8 cellular contexts compared by ENCODE assay signal in the genomic region with DNA sequence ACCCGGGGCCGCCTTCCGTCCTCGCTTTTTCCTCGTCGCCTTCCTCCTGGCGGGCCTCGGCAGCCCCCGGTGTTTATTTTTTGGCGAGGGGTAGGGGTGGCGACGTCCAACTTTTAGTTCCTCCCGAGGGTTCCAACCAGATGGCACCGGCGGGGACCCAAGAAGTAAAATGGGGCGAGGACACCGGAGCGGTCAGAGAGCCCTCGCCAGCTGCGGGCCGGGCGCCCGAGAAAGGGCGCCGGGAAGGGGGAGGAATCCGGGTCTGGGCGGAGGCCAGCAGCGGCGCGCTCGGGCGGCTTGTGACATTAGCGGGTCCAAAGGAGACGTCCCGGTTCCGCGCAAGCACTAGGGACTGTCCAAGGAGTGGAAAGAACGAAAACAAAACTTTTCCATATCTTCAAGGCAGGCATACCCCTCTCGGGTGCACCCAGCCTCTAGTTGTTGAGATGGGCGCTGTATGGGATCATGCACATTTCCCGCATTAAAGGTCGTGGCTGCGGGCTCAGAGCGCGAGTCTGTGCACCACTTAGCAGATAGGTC. TPM values are rescaled to one million over a fixed set of nuclear protein-coding genes. Genes with fewer than 3 reads are reported as not detected.
A peak's percentile ranks its signal among the peaks of the same experiment; 100 is the strongest.
DNase-seq lines count a peak whose midpoint lies in the region; ATAC-seq, FAIRE-seq and TF ChIP-seq lines count a peak whose summit lies in the region.

No MANE protein-coding gene starts in this region.

- peaks cover 38% of the 10 kb centered on the region for H3K4me1 Mint-ChIP-seq in CD4-positive, alpha-beta T cell (ENCODE audit: low read depth)
- peaks cover 40% of the 10 kb centered on the region for H3K4me1 Mint-ChIP-seq in activated CD4-positive, alpha-beta memory T cell treated with anti-CD3 and anti-CD28 coated beads for 36 hours (ENCODE audit: low read depth)

- BruUV-seq in endothelial cell of umbilical vein (replicated peaks; lab: Mats Ljungman, UMichigan), result TSS peak; percentile 39

- H3K4me2 ChIP-seq in endothelial cell of umbilical vein (ENCODE audit: insufficient read depth, low read length), result peak overlapping the region; percentile 91

- CTCF ChIA-PET in CD4-positive, alpha-beta T cell (lab: Charles Lee), result no interaction called here
- CTCF ChIA-PET in activated CD4-positive, alpha-beta memory T cell treated with anti-CD3 and anti-CD28 coated beads for 36 hours (lab: Charles Lee), result interaction anchor here (0.8 to 2.2 kb wide), 2 partner anchors 53 to 204 kb away, joined by 4 to 7 read pairs; no protein-coding TSS in a partner anchor
- CTCF ChIA-PET in endothelial cell of umbilical vein (lab: Charles Lee), result interaction anchor here (1.0 to 3.1 kb wide), 3 partner anchors 12 to 114 kb away, joined by 3 to 11 read pairs (median 6); no protein-coding TSS in a partner anchor

- peaks cover 25% of the 10 kb centered on the region for H3K27me3 Mint-ChIP-seq in CD4-positive, alpha-beta T cell
- peaks cover 2% of the 10 kb centered on the region for H3K27me3 Mint-ChIP-seq in activated CD4-positive, alpha-beta memory T cell treated with anti-CD3 and anti-CD28 coated beads for 36 hours

- H3K9me1 ChIP-seq in endothelial cell of umbilical vein (replicated peaks; ENCODE audit: control insufficient read depth, extremely low read depth, insufficient read depth, low read length), result no peaks in the 10 kb centered on the region

- FAIRE-seq in endothelial cell of umbilical vein (lab: Jason Lieb, UNC), result peak; percentile 46

- peak overlapping the region; percentile 94 for H3K4me3 Mint-ChIP-seq in CD4-positive, alpha-beta T cell
- H3K4me3 Mint-ChIP-seq in activated CD4-positive, alpha-beta memory T cell treated with anti-CD3 and anti-CD28 coated beads for 36 hours, result peak overlapping the region; percentile 84

- no peaks in the 10 kb centered on the region for H3K27me3 ChIP-seq in CD4-positive, alpha-beta T cell (ENCODE audit: control insufficient read depth, insufficient read depth, low read length)
- H3K27me3 ChIP-seq in endothelial cell of umbilical vein (ENCODE audit: control insufficient read depth in 2 of 2, insufficient read depth in 2 of 2, low read length in 2 of 2) (no peaks in the 10 kb centered on the region), subcutaneous abdominal adipose tissue (ENCODE audit: control insufficient read depth in 5 of 5, insufficient read depth in 4 of 5, low read length in 5 of 5) (no peaks in the 10 kb centered on the region)

- peak; percentile 30 for ATAC-seq in CD4-positive, alpha-beta T cell (ENCODE audit: poor library complexity)
- peak; percentile 32 for ATAC-seq in GM19455 (IDR thresholded peaks at IDR 0.05; ENCODE audit: unreplicated experiment)
- peak; percentile 12 for ATAC-seq in HG03565 (IDR thresholded peaks at IDR 0.05; ENCODE audit: unreplicated experiment)
- no peak for ATAC-seq in GM18873 (IDR thresholded peaks at IDR 0.05; ENCODE audit: low FRiP score, unreplicated experiment)

- no peak for TF ChIP-seq CTCF in CD4-positive, alpha-beta T cell (IDR thresholded peaks at IDR 0.05)
- TF ChIP-seq CTCF in endothelial cell of umbilical vein (IDR thresholded peaks at IDR 0.05; ENCODE audit: extremely low read depth in 1 of 2, insufficient read depth in 1 of 2, low read depth in 1 of 2, low read length in 2 of 2), result no peak

- peak overlapping the region; percentile 73 for H3K27ac Mint-ChIP-seq in CD4-positive, alpha-beta T cell
- H3K27ac Mint-ChIP-seq in activated CD4-positive, alpha-beta memory T cell treated with anti-CD3 and anti-CD28 coated beads for 36 hours, result peak overlapping the region; percentile 79

- H3K4me1 ChIP-seq in endothelial cell of umbilical vein (ENCODE audit: control insufficient read depth, extremely low read depth, insufficient read depth, low read length) (peaks cover 13% of the 10 kb centered on the region), subcutaneous abdominal adipose tissue (ENCODE audit: control insufficient read depth in 5 of 5, insufficient read depth in 5 of 5, low read length in 5 of 5) (peaks cover 1 to 36% (median 26%) of the 10 kb centered on the region in 5 donors)

- no peaks in the 10 kb centered on the region for H3K9me3 Mint-ChIP-seq in CD4-positive, alpha-beta T cell
- H3K9me3 Mint-ChIP-seq in activated CD4-positive, alpha-beta memory T cell treated with anti-CD3 and anti-CD28 coated beads for 36 hours, result peaks cover 7% of the 10 kb centered on the region

- H3K9ac ChIP-seq in endothelial cell of umbilical vein (replicated peaks; ENCODE audit: extremely low read depth, insufficient read depth, low read length) (peak overlapping the region; percentile 93), subcutaneous abdominal adipose tissue (ENCODE audit: low read length in 5 of 5) (peak overlapping the region; percentile 0 to 84 (median 80))

- no peak overlapping the region for H3K27ac ChIP-seq in CD4-positive, alpha-beta T cell (ENCODE audit: low read depth, low read length)
- H3K27ac ChIP-seq in endothelial cell of umbilical vein (ENCODE audit: insufficient read depth, low read depth, low read length) (peak overlapping the region; percentile 81), subcutaneous abdominal adipose tissue (ENCODE audit: low read depth, low read length) (peak overlapping the region; percentile 89)

- H3K36me3 ChIP-seq in endothelial cell of umbilical vein (ENCODE audit: control insufficient read depth in 2 of 2, extremely low read depth in 1 of 2, insufficient read depth in 2 of 2, low read length in 2 of 2) (peaks cover 0 to 2% of the 10 kb centered on the region in 2 experiments), subcutaneous abdominal adipose tissue (ENCODE audit: control insufficient read depth in 5 of 5, insufficient read depth in 5 of 5, low read length in 5 of 5) (no peaks in the 10 kb centered on the region)

- peaks cover 7% of the 10 kb centered on the region for H3K79me2 ChIP-seq in endothelial cell of umbilical vein (ENCODE audit: control insufficient read depth, insufficient read depth, low read length)

- intact Hi-C loops in CD4-positive, alpha-beta T cell (cut with DNase I, micrococcal nuclease), result loop anchor here (2.0 to 10.0 kb wide), 3 partner anchors 51 to 115 kb away; no protein-coding TSS in a partner anchor
- intact Hi-C loops in activated CD4-positive, alpha-beta memory T cell treated with anti-CD3 and anti-CD28 coated beads for 36 hours (cut with micrococcal nuclease), result loop anchor here (1.0 to 5.0 kb wide), 5 partner anchors 17 to 817 kb away; no protein-coding TSS in a partner anchor
- intact Hi-C loops in endothelial cell of umbilical vein (cut with micrococcal nuclease), result loop anchor here (1.0 to 10.0 kb wide), 6 partner anchors 18 to 475 kb away; no protein-coding TSS in a partner anchor

- H4K20me1 ChIP-seq in endothelial cell of umbilical vein (replicated peaks; ENCODE audit: control insufficient read depth, extremely low read depth, insufficient read depth, low read length), result no peaks in the 10 kb centered on the region

- no peaks in the 10 kb centered on the region for H3K9me3 ChIP-seq in CD4-positive, alpha-beta T cell (ENCODE audit: control insufficient read depth, low read length)
- H3K9me3 ChIP-seq in endothelial cell of umbilical vein (replicated peaks; ENCODE audit: control insufficient read depth, insufficient read depth, low read length) (no peaks in the 10 kb centered on the region), subcutaneous abdominal adipose tissue (ENCODE audit: control insufficient read depth in 5 of 5, low read length in 5 of 5) (peaks cover 0 to 6% (median 0%) of the 10 kb centered on the region in 5 donors)

- dilution Hi-C loops in endothelial cell of umbilical vein (cut with MboI; ENCODE audit: extremely low pct_ligation_motif_present, low sequenced_read_pairs), result no loop called here

- no peak for TF ChIP-seq POLR2A in endothelial cell of umbilical vein (IDR thresholded peaks at IDR 0.05; ENCODE audit: low read depth, low read length)

- DNase-seq in CD4-positive, alpha-beta T cell, result peak in 1 of 10 experiments; percentile 33
- peak; percentile 30 for DNase-seq in activated CD4-positive, alpha-beta memory T cell treated with anti-CD3 and anti-CD28 coated beads for 36 hours
- DNase-seq in endothelial cell of umbilical vein (ENCODE audit: low read depth, low spot score), result peak; percentile 39
- DNase-seq in medulla oblongata (ENCODE audit: extremely low spot score), result peak; percentile 63

- POLR2A ChIA-PET in CD4-positive, alpha-beta T cell (lab: Charles Lee), result interaction anchor here (3.6 kb wide), 1 partner anchor 53 kb away, joined by 37 read pairs; no protein-coding TSS in a partner anchor
- POLR2A ChIA-PET in activated CD4-positive, alpha-beta memory T cell treated with anti-CD3 and anti-CD28 coated beads for 36 hours (lab: Charles Lee), result interaction anchor here (0.9 to 1.7 kb wide), 4 partner anchors 52 to 163 kb away, joined by 3 to 6 read pairs (median 4); no protein-coding TSS in a partner anchor
- POLR2A ChIA-PET in endothelial cell of umbilical vein (lab: Charles Lee), result interaction anchor here (2.9 kb wide), 1 partner anchor 53 kb away, joined by 10 read pairs; no protein-coding TSS in a partner anchor

- peak overlapping the region; percentile 87 for H2AFZ ChIP-seq in endothelial cell of umbilical vein (ENCODE audit: low read depth, low read length)

- H3K4me3 ChIP-seq in endothelial cell of umbilical vein (replicated peaks in 1 of 3; ENCODE audit: insufficient read depth in 1 of 3, low read depth in 1 of 3, low read length in 3 of 3) (peak overlapping the region; percentile 80 to 90 (median 88)), subcutaneous abdominal adipose tissue (ENCODE audit: low read depth in 1 of 5, low read length in 5 of 5) (peak overlapping the region; percentile 76 to 91 (median 86))

- peaks cover 9% of the 10 kb centered on the region for H3K36me3 Mint-ChIP-seq in CD4-positive, alpha-beta T cell (ENCODE audit: low read depth)
- peaks cover 16% of the 10 kb centered on the region for H3K36me3 Mint-ChIP-seq in activated CD4-positive, alpha-beta memory T cell treated with anti-CD3 and anti-CD28 coated beads for 36 hours

TF ChIP-seq in endothelial cell of umbilical vein, 7 proteins besides CTCF, POLR2A, EP300 and RAD21 (continues in another document):
- TF ChIP-seq MYC (IDR thresholded peaks at IDR 0.05; ENCODE audit: low read depth, low read length), result no peak
- TF ChIP-seq FOS (IDR thresholded peaks at IDR 0.05; ENCODE audit: borderline replicate concordance, insufficient read depth, low read length), result no peak
- TF ChIP-seq EZH2 (IDR thresholded peaks at IDR 0.05; ENCODE audit: borderline replicate concordance, low read depth, low read length, severe bottlenecking), result no peak

RNA-seq across cellular contexts. Expression of gene USP46, which starts 0.7 kb away (rescaled TPM):
- 10 to 100 TPM in 1 of 2 experiments, 1 to 10 TPM in 1; 6.8 to 10.5 TPM for total RNA-seq in CD4-positive, alpha-beta T cell
- total RNA-seq in activated CD4-positive, alpha-beta memory T cell treated with anti-CD3 and anti-CD28 coated beads for 36 hours, result 1 to 10 TPM; 6.2 to 7.0 TPM
- total RNA-seq in endothelial cell of umbilical vein, result 23.3 and 23.7 TPM in 2 replicates
- polyA plus RNA-seq in endothelial cell of umbilical vein, result 3.8 and 5.2 TPM in 2 replicates
- polyA plus RNA-seq in endothelial cell of umbilical vein (2011; cell fraction: cytosol; rRNA removed), result 5.0 and 6.0 TPM in 2 replicates
- 11.1 and 13.8 TPM in 2 replicates for polyA plus RNA-seq in endothelial cell of umbilical vein (2011; cell fraction: nucleus; rRNA removed)
- 16.3 and 20.2 TPM in 2 replicates for polyA plus RNA-seq in endothelial cell of umbilical vein (2012)
- polyA minus RNA-seq in endothelial cell of umbilical vein, result 41.2 and 44.6 TPM in 2 replicates
- polyA minus RNA-seq in endothelial cell of umbilical vein (2011; cell fraction: cytosol; rRNA and poly(A)+ RNA removed), result 2.2 TPM
- 21.6 and 22.3 TPM in 2 replicates for polyA minus RNA-seq in endothelial cell of umbilical vein (2011; cell fraction: nucleus; rRNA and poly(A)+ RNA removed)
